ENCODE assay signal across 28 cellular contexts in genomic region chr20:63219866-63220521, GRCh38. TPM values are rescaled to one million over a fixed set of nuclear protein-coding genes. Genes with fewer than 3 reads are reported as not detected.
DNase-seq lines count a peak whose midpoint lies in the region; ATAC-seq, FAIRE-seq and TF ChIP-seq lines count a peak whose summit lies in the region.
"Had no signal": no experiment of that assay in that cellular context is flagged by ENCODE, and none has a peak within 500 bp of the region (broad histone marks: within the 10 kb centered on the region; RNA-seq: fewer than 3 reads in every experiment).

No MANE protein-coding gene starts in this region.

- CTCF ChIA-PET in HepG2 (lab: Yijun Ruan, JAX; ENCODE audit: low intra/inter-chr PET ratio, low total read pairs): interaction anchor here (1.1 kb wide), 1 partner anchor 12 kb away, joined by 3 read pairs; no protein-coding TSS in a partner anchor

- H4K20me1 ChIP-seq in HepG2 (ENCODE audit: insufficient read depth, low read length): peaks cover 4% of the 10 kb centered on the region

- peak overlapping the region; percentile 8 to 38 (median 35) for H3K4me3 Mint-ChIP-seq in nephron
- H3K4me3 Mint-ChIP-seq: CD8-positive, alpha-beta T cell had no signal

- BruUV-seq in HepG2 (replicated peaks; lab: Mats Ljungman, UMichigan): no TSS peak

- in situ Hi-C loops in HepG2 (cut with HindIII; ENCODE audit: extremely low pct_ligation_motif_present, low pct_unique_long_range_greater_than_20kb): no loop called here

- no peaks in the 10 kb centered on the region; a peak in 1 of 5 replicates for H3K36me3 ChIP-seq in HepG2 (replicated peaks in 1 of 2; ENCODE audit: control insufficient read depth in 1 of 2, insufficient read depth in 2 of 2, low read length in 2 of 2)
- no peaks in the 10 kb centered on the region for H3K36me3 ChIP-seq in right lobe of liver

- TF ChIP-seq POLR2A in HepG2 (IDR thresholded peaks at IDR 0.05; ENCODE audit: insufficient read depth in 1 of 2, low read depth in 2 of 2, low read length in 2 of 2): no peak
- no peak for TF ChIP-seq POLR2A in right lobe of liver (IDR thresholded peaks at IDR 0.05)

- peak overlapping the region in 1 of 3 experiments; percentile 3 for H3K27ac Mint-ChIP-seq in nephron
- H3K27ac Mint-ChIP-seq: CD8-positive, alpha-beta T cell had no signal

- H3K27me3 Mint-ChIP-seq in nephron (ENCODE audit: low read depth): peaks cover 29% of the 10 kb centered on the region
- H3K27me3 Mint-ChIP-seq: IgD-negative memory B cell had no signal

- H3K4me1 Mint-ChIP-seq in nephron: peaks cover 20% of the 10 kb centered on the region

- DNase-seq in HepG2 (ENCODE audit: low spot score): no peak
- no peak for DNase-seq in right lobe of liver
- peak in 41 of 61 donors; percentile 15 to 91 (median 59) for DNase-seq in caudate nucleus (lab: John Stamatoyannopoulos, UW)
- DNase-seq in urothelium cell line (ENCODE audit: low spot score): no peak
- DNase-seq in SHP77 (lab: John Stamatoyannopoulos, UW): no peak
- DNase-seq in epidermal melanocyte (ENCODE audit: insufficient read length, low spot score): no peak
- no peak for DNase-seq in NCI-H1105 treated with DMSO at 0.1 percent for 48 hours (lab: John Stamatoyannopoulos, UW)
- DNase-seq: CD8-positive, alpha-beta T cell; DMS79; H7; MM.1S; NCI-H1092; NCI-H2081; NCI-H446 treated with DMSO at 0.1 percent for 48 hours; NCI-H69; Right ventricle myocardium superior had no signal

- H3K9ac ChIP-seq in HepG2 (ENCODE audit: insufficient read depth, low read depth, low read length): no peak overlapping the region
- H3K9ac ChIP-seq: BLaER1 had no signal

- 48% methylated on average over 25 of the region's 25 CpGs for WGBS in HepG2 (ENCODE audit: low lambda C conversion rate)
- 63% methylated on average over 19 of the region's 25 CpGs for WGBS in right lobe of liver (ENCODE audit: insufficient coverage, low coverage, low lambda C conversion rate, missing lambda C conversion rate)

- no peaks in the 10 kb centered on the region for H3K9me3 Mint-ChIP-seq in nephron
- H3K9me3 Mint-ChIP-seq: CD8-positive, alpha-beta T cell had no signal

- TF ChIP-seq EP300 in HepG2 (IDR thresholded peaks at IDR 0.05; ENCODE audit: low read depth in 2 of 2, low read length in 2 of 2): no peak
- TF ChIP-seq EP300 in HepG2 (CRISPR knock-in tag; IDR thresholded peaks at IDR 0.05; ENCODE audit: borderline replicate concordance): no peak

- no peak overlapping the region for H3K4me2 ChIP-seq in HepG2 (ENCODE audit: low read depth, low read length)
- H3K4me2 ChIP-seq: BLaER1 had no signal

- H3K9me3 ChIP-seq in HepG2 (ENCODE audit: low read length) (no peaks in the 10 kb centered on the region), right lobe of liver (no peaks in the 10 kb centered on the region)
- H3K9me3 ChIP-seq: BLaER1 had no signal

- no peak for TF ChIP-seq RAD21 in HepG2 (CRISPR knock-in tag; IDR thresholded peaks at IDR 0.05)

- no peak overlapping the region for H3K4me3 ChIP-seq in HepG2 (replicated peaks in 1 of 3; ENCODE audit: insufficient read depth in 1 of 3, low read depth in 2 of 3, low read length in 3 of 3)
- no peak overlapping the region for H3K4me3 ChIP-seq in right lobe of liver
- H3K4me3 ChIP-seq: BLaER1, SK-N-MC had no signal

- H3K27ac ChIP-seq in HepG2 (ENCODE audit: extremely low read length, insufficient read depth, low read length) (no peak overlapping the region), right lobe of liver (no peak overlapping the region), caudate nucleus (ENCODE audit: low read depth, low read length) (peak overlapping the region; percentile 13)
- H3K27ac ChIP-seq: HL-60, SK-N-MC had no signal

- ATAC-seq in HepG2: no peak
- no peak for ATAC-seq in right lobe of liver
- ATAC-seq: CD8-positive, alpha-beta T cell had no signal

- TF ChIP-seq CTCF in HepG2 (CRISPR knock-in tag; IDR thresholded peaks at IDR 0.05) (no peak), right lobe of liver (IDR thresholded peaks at IDR 0.05) (no peak), nephron (IDR thresholded peaks at IDR 0.05; ENCODE audit: unreplicated experiment in 3 of 3) (no peak)

- peaks cover 28 to 66% of the 10 kb centered on the region in 2 experiments; a peak in 4 of 5 replicates for H3K27me3 ChIP-seq in HepG2 (ENCODE audit: control insufficient read depth in 1 of 2, insufficient read depth in 2 of 2, low read length in 2 of 2)
- H3K27me3 ChIP-seq in right lobe of liver: no peaks in the 10 kb centered on the region
- H3K27me3 ChIP-seq: BLaER1 had no signal

- H3K4me1 ChIP-seq in HepG2 (ENCODE audit: insufficient read depth, low read length) (peaks cover 27% of the 10 kb centered on the region), right lobe of liver (peaks cover 0 to 8% (median 1%) of the 10 kb centered on the region in 4 donors)

- H2AFZ ChIP-seq in HepG2 (ENCODE audit: low read length): no peak overlapping the region

- POLR2A ChIA-PET in HepG2 (lab: Yijun Ruan, JAX): no interaction called here

- H3K36me3 Mint-ChIP-seq in nephron (ENCODE audit: low read depth): peaks cover under 1% of the 10 kb centered on the region

- peaks cover 6% of the 10 kb centered on the region for H3K79me2 ChIP-seq in HepG2 (ENCODE audit: insufficient read depth, low read length)

- FAIRE-seq in HepG2 (lab: Jason Lieb, UNC) (no peak), urothelium cell line (lab: Jason Lieb, UNC) (peak; percentile 73)
- FAIRE-seq: D721Med, GM12892, RCC 7860 had no signal

- intact Hi-C loops in HepG2 (cut with micrococcal nuclease; ENCODE audit: unreplicated experiment) (loop anchor here (5.0 kb wide), 3 partner anchors 38 to 72 kb away; partner anchors contain the start of gene COL20A1), right lobe of liver (cut with DNase I) (no loop called here)

RNA-seq across cellular contexts. Expression of gene YTHDF1, which starts 4.1 kb away (rescaled TPM):
- 37.7 and 39.8 TPM in 2 replicates for total RNA-seq in HepG2 (2016; rRNA removed; fragmentation: Illumina TruSeq; extraction: Trizol)
- 15.1 and 15.2 TPM in 2 replicates for total RNA-seq in HepG2 (2016; cell fraction: cytosol; rRNA removed; fragmentation: Illumina TruSeq; extraction: Trizol; ENCODE audit: low read depth)
- total RNA-seq in HepG2 (2016; cell fraction: insoluble cytoplasmic fraction; rRNA removed; fragmentation: Illumina TruSeq; extraction: Trizol): 35.8 and 37.7 TPM in 2 replicates
- total RNA-seq in HepG2 (2016; cell fraction: membrane; rRNA removed; fragmentation: Illumina TruSeq; extraction: Trizol): 41.8 and 42.4 TPM in 2 replicates
- total RNA-seq in HepG2 (2016; cell fraction: nucleus; rRNA removed; fragmentation: Illumina TruSeq; extraction: Trizol): 28.2 and 31.2 TPM in 2 replicates
- 34.5 and 36.4 TPM in 2 replicates for polyA plus RNA-seq in HepG2 (2011; rRNA removed)
- 27.2 and 28.5 TPM in 2 replicates for polyA plus RNA-seq in HepG2 (2011; cell fraction: cytosol; rRNA removed)
- 36.7 and 41.9 TPM in 2 replicates for polyA plus RNA-seq in HepG2 (2011; cell fraction: nucleus; rRNA removed)
- 36.8 and 38.5 TPM in 2 replicates for polyA plus RNA-seq in HepG2 (2012)
- polyA plus RNA-seq in HepG2 (2016; cell fraction: cytosol; fragmentation: Illumina TruSeq; extraction: Trizol; ENCODE audit: low read depth): 9.5 and 11.3 TPM in 2 replicates
- 51.6 and 60.0 TPM in 2 replicates for polyA plus RNA-seq in HepG2 (2016; cell fraction: insoluble cytoplasmic fraction; fragmentation: Illumina TruSeq; extraction: Trizol; ENCODE audit: low read depth)
- polyA plus RNA-seq in HepG2 (2016; cell fraction: membrane; fragmentation: Illumina TruSeq; extraction: Trizol; ENCODE audit: low read depth): 29.6 and 31.9 TPM in 2 replicates
- 75.9 and 78.1 TPM in 2 replicates for polyA plus RNA-seq in HepG2 (2016; cell fraction: nucleus; fragmentation: Illumina TruSeq; extraction: Trizol; ENCODE audit: insufficient read depth, low read depth)
- polyA minus RNA-seq in HepG2 (2011; rRNA and poly(A)+ RNA removed; ENCODE audit: low replicate concordance): 40.3 and 47.9 TPM in 2 replicates
- polyA minus RNA-seq in HepG2 (2011; cell fraction: cytosol; rRNA and poly(A)+ RNA removed): 30.1 and 32.4 TPM in 2 replicates
- 17.8 and 21.1 TPM in 2 replicates for polyA minus RNA-seq in HepG2 (2011; cell fraction: nucleus; rRNA and poly(A)+ RNA removed)
- total RNA-seq in right lobe of liver: 10 to 100 TPM; 16.4 to 23.6 (median 21.1) TPM

RNA-seq across cellular contexts. Expression of gene BIRC7, which starts 15.7 kb away (rescaled TPM):
- total RNA-seq in HepG2 (2016; rRNA removed; fragmentation: Illumina TruSeq; extraction: Trizol) (0.20 and 0.27 TPM in 2 replicates), right lobe of liver (not detected)
- not detected in 2 replicates for total RNA-seq in HepG2 (2016; cell fraction: cytosol; rRNA removed; fragmentation: Illumina TruSeq; extraction: Trizol; ENCODE audit: low read depth)
- 0.33 and 0.45 TPM in 2 replicates for total RNA-seq in HepG2 (2016; cell fraction: insoluble cytoplasmic fraction; rRNA removed; fragmentation: Illumina TruSeq; extraction: Trizol)
- total RNA-seq in HepG2 (2016; cell fraction: membrane; rRNA removed; fragmentation: Illumina TruSeq; extraction: Trizol): 0.12 and 0.17 TPM in 2 replicates
- total RNA-seq in HepG2 (2016; cell fraction: nucleus; rRNA removed; fragmentation: Illumina TruSeq; extraction: Trizol): 0.28 and 0.53 TPM in 2 replicates
- 5.1 and 8.6 TPM in 2 replicates for polyA plus RNA-seq in HepG2 (2011; rRNA removed)
- polyA plus RNA-seq in HepG2 (2011; cell fraction: cytosol; rRNA removed): 4.3 and 7.9 TPM in 2 replicates
- polyA plus RNA-seq in HepG2 (2011; cell fraction: nucleus; rRNA removed): 81.1 and 86.7 TPM in 2 replicates
- 2.6 and 6.6 TPM in 2 replicates for polyA plus RNA-seq in HepG2 (2012)
- polyA plus RNA-seq in HepG2 (2016; cell fraction: cytosol; fragmentation: Illumina TruSeq; extraction: Trizol; ENCODE audit: low read depth): 0.14 TPM in 1 of 2 replicates, not detected in the other
- polyA plus RNA-seq in HepG2 (2016; cell fraction: insoluble cytoplasmic fraction; fragmentation: Illumina TruSeq; extraction: Trizol; ENCODE audit: low read depth): 0.37 TPM in 1 of 2 replicates, not detected in the other
- polyA plus RNA-seq in HepG2 (2016; cell fraction: membrane; fragmentation: Illumina TruSeq; extraction: Trizol; ENCODE audit: low read depth): 0.29 TPM in 1 of 2 replicates, not detected in the other
- polyA plus RNA-seq in HepG2 (2016; cell fraction: nucleus; fragmentation: Illumina TruSeq; extraction: Trizol; ENCODE audit: insufficient read depth, low read depth): 0.62 and 0.85 TPM in 2 replicates
- polyA minus RNA-seq in HepG2 (2011; rRNA and poly(A)+ RNA removed; ENCODE audit: low replicate concordance): 0.37 and 4.3 TPM in 2 replicates
- polyA minus RNA-seq in HepG2 (2011; cell fraction: cytosol; rRNA and poly(A)+ RNA removed): 2.0 and 2.2 TPM in 2 replicates
- 6.4 and 9.9 TPM in 2 replicates for polyA minus RNA-seq in HepG2 (2011; cell fraction: nucleus; rRNA and poly(A)+ RNA removed)
- total RNA-seq: A172, H7, HT1080, LHCN-M2 had no signal
- polyA plus RNA-seq: IgD-negative memory B cell had no signal

RNA-seq across cellular contexts. Expression of gene NKAIN4, which starts 34.3 kb away (rescaled TPM):
- total RNA-seq in HepG2 (2016; rRNA removed; fragmentation: Illumina TruSeq; extraction: Trizol) (not detected in 2 replicates), right lobe of liver (not detected)
- not detected in 2 replicates for total RNA-seq in HepG2 (2016; cell fraction: cytosol; rRNA removed; fragmentation: Illumina TruSeq; extraction: Trizol; ENCODE audit: low read depth)
- total RNA-seq in HepG2 (2016; cell fraction: insoluble cytoplasmic fraction; rRNA removed; fragmentation: Illumina TruSeq; extraction: Trizol): not detected in 2 replicates
- not detected in 2 replicates for total RNA-seq in HepG2 (2016; cell fraction: membrane; rRNA removed; fragmentation: Illumina TruSeq; extraction: Trizol)
- not detected in 2 replicates for total RNA-seq in HepG2 (2016; cell fraction: nucleus; rRNA removed; fragmentation: Illumina TruSeq; extraction: Trizol)
- polyA plus RNA-seq in HepG2 (2011; rRNA removed): not detected in 2 replicates
- not detected in 2 replicates for polyA plus RNA-seq in HepG2 (2011; cell fraction: cytosol; rRNA removed)
- polyA plus RNA-seq in HepG2 (2011; cell fraction: nucleus; rRNA removed): not detected in 2 replicates
- polyA plus RNA-seq in HepG2 (2012): 0.27 TPM in 1 of 2 replicates, not detected in the other
- not detected in 2 replicates for polyA plus RNA-seq in HepG2 (2016; cell fraction: cytosol; fragmentation: Illumina TruSeq; extraction: Trizol; ENCODE audit: low read depth)
- not detected in 2 replicates for polyA plus RNA-seq in HepG2 (2016; cell fraction: insoluble cytoplasmic fraction; fragmentation: Illumina TruSeq; extraction: Trizol; ENCODE audit: low read depth)
- not detected in 2 replicates for polyA plus RNA-seq in HepG2 (2016; cell fraction: membrane; fragmentation: Illumina TruSeq; extraction: Trizol; ENCODE audit: low read depth)
- polyA plus RNA-seq in HepG2 (2016; cell fraction: nucleus; fragmentation: Illumina TruSeq; extraction: Trizol; ENCODE audit: insufficient read depth, low read depth): not detected in 2 replicates
- polyA minus RNA-seq in HepG2 (2011; rRNA and poly(A)+ RNA removed; ENCODE audit: low replicate concordance): not detected in 2 replicates
- not detected in 2 replicates for polyA minus RNA-seq in HepG2 (2011; cell fraction: cytosol; rRNA and poly(A)+ RNA removed)
- polyA minus RNA-seq in HepG2 (2011; cell fraction: nucleus; rRNA and poly(A)+ RNA removed): not detected in 2 replicates
- total RNA-seq: A172; CD8-positive, alpha-beta T cell; HT1080; LHCN-M2; OCI-LY7; Right ventricle myocardium superior had no signal
- polyA plus RNA-seq: IgD-negative memory B cell had no signal

RNA-seq across cellular contexts. Expression of gene ARFGAP1, which starts 52.6 kb away (rescaled TPM):
- total RNA-seq in HepG2 (2016; rRNA removed; fragmentation: Illumina TruSeq; extraction: Trizol) (51.4 and 132 TPM in 2 replicates), right lobe of liver (10 to 100 TPM; 17.4 to 42.8 (median 29.5) TPM)
- total RNA-seq in HepG2 (2016; cell fraction: cytosol; rRNA removed; fragmentation: Illumina TruSeq; extraction: Trizol; ENCODE audit: low read depth): 32.3 and 33.5 TPM in 2 replicates
- total RNA-seq in HepG2 (2016; cell fraction: insoluble cytoplasmic fraction; rRNA removed; fragmentation: Illumina TruSeq; extraction: Trizol): 44.4 and 147 TPM in 2 replicates
- total RNA-seq in HepG2 (2016; cell fraction: membrane; rRNA removed; fragmentation: Illumina TruSeq; extraction: Trizol): 36.6 and 38.2 TPM in 2 replicates
- 173 and 206 TPM in 2 replicates for total RNA-seq in HepG2 (2016; cell fraction: nucleus; rRNA removed; fragmentation: Illumina TruSeq; extraction: Trizol)
- 132 and 173 TPM in 2 replicates for polyA plus RNA-seq in HepG2 (2011; rRNA removed)
- 40.1 and 86.0 TPM in 2 replicates for polyA plus RNA-seq in HepG2 (2011; cell fraction: cytosol; rRNA removed)
- 1,804 and 3,077 TPM in 2 replicates for polyA plus RNA-seq in HepG2 (2011; cell fraction: nucleus; rRNA removed)
- 112 and 149 TPM in 2 replicates for polyA plus RNA-seq in HepG2 (2012)
- polyA plus RNA-seq in HepG2 (2016; cell fraction: cytosol; fragmentation: Illumina TruSeq; extraction: Trizol; ENCODE audit: low read depth): 5.1 and 5.7 TPM in 2 replicates
- 47.2 and 54.2 TPM in 2 replicates for polyA plus RNA-seq in HepG2 (2016; cell fraction: insoluble cytoplasmic fraction; fragmentation: Illumina TruSeq; extraction: Trizol; ENCODE audit: low read depth)
- polyA plus RNA-seq in HepG2 (2016; cell fraction: membrane; fragmentation: Illumina TruSeq; extraction: Trizol; ENCODE audit: low read depth): 13.3 and 16.2 TPM in 2 replicates
- polyA plus RNA-seq in HepG2 (2016; cell fraction: nucleus; fragmentation: Illumina TruSeq; extraction: Trizol; ENCODE audit: insufficient read depth, low read depth): 572 and 622 TPM in 2 replicates
- 69.2 and 278 TPM in 2 replicates for polyA minus RNA-seq in HepG2 (2011; rRNA and poly(A)+ RNA removed; ENCODE audit: low replicate concordance)
- 47.8 and 61.7 TPM in 2 replicates for polyA minus RNA-seq in HepG2 (2011; cell fraction: cytosol; rRNA and poly(A)+ RNA removed)
- polyA minus RNA-seq in HepG2 (2011; cell fraction: nucleus; rRNA and poly(A)+ RNA removed): 203 and 232 TPM in 2 replicates

Comparison
In these comparisons a context has a peak if more than half of its experiments do, and no peak if none do; other contexts are left out.
1. DNase-seq: peak in caudate nucleus (41 of 61); none in HepG2 (single experiment), right lobe of liver (0 of 3), urothelium cell line (single experiment), SHP77 (0 of 2), epidermal melanocyte (single experiment) and NCI-H1105 treated with DMSO at 0.1 percent for 48 hours (single experiment).